In genomic region chr7:107119376-107120100, GRCh38 we compare ENCODE assay signal across 14 cellular contexts. TPM values are rescaled to one million over a fixed set of nuclear protein-coding genes. Genes with fewer than 3 reads are reported as not detected.
A peak's percentile ranks its signal among the peaks of the same experiment; 100 is the strongest.
DNase-seq lines count a peak whose midpoint lies in the region; ATAC-seq and TF ChIP-seq lines count a peak whose summit lies in the region.
"Had no signal": no experiment of that assay in that cellular context is flagged by ENCODE, and none has a peak within 500 bp of the region (broad histone marks: within the 10 kb centered on the region; RNA-seq: fewer than 3 reads in every experiment).

No MANE protein-coding gene starts in this region.

- TF ChIP-seq CTCF in astrocyte of the spinal cord (IDR thresholded peaks at IDR 0.05; ENCODE audit: low read depth, low read length) (no peak), nephron (IDR thresholded peaks at IDR 0.05; ENCODE audit: unreplicated experiment in 3 of 3) (no peak)

- no peak for ATAC-seq in natural killer cell treated with Interleukin-12 subunit alpha and Interleukin-12 subunit beta and Interleukin-15 and Interleukin-18, amount 100 ng/mL, for 72 hours
- ATAC-seq: GM23338 had no signal

- no peak overlapping the region for H3K4me3 Mint-ChIP-seq in nephron
- no peak overlapping the region for H3K4me3 Mint-ChIP-seq in natural killer cell treated with Interleukin-12 subunit alpha and Interleukin-12 subunit beta and Interleukin-15 and Interleukin-18, amount 100 ng/mL, for 72 hours
- H3K4me3 Mint-ChIP-seq: GM23338, IgD-negative memory B cell had no signal

- no peaks in the 10 kb centered on the region for H3K27me3 Mint-ChIP-seq in nephron (ENCODE audit: low read depth)
- H3K27me3 Mint-ChIP-seq in natural killer cell treated with Interleukin-12 subunit alpha and Interleukin-12 subunit beta and Interleukin-15 and Interleukin-18, amount 100 ng/mL, for 72 hours = peaks cover 0 to 5% of the 10 kb centered on the region in 2 donors
- H3K27me3 Mint-ChIP-seq: IgD-negative memory B cell had no signal

- DNase-seq in NCI-H2171 treated with DMSO at 0.1 percent for 48 hours (lab: John Stamatoyannopoulos, UW) (peak; percentile 31), NCI-H2171 (lab: John Stamatoyannopoulos, UW) (no peak), M059J (ENCODE audit: low read depth) (peak; percentile 31), astrocyte of the spinal cord (ENCODE audit: low read depth, low spot score) (peak; percentile 12), RKO (ENCODE audit: low spot score) (no peak)
- no peak for DNase-seq in activated CD4-positive, alpha-beta T cell treated with anti-CD3 and anti-CD28 coated beads for 1 hour
- DNase-seq in natural killer cell treated with Interleukin-12 subunit alpha and Interleukin-12 subunit beta and Interleukin-15 and Interleukin-18, amount 100 ng/mL, for 72 hours (ENCODE audit: low spot score) = no peak
- DNase-seq: GF-D8, NCI-H1092, NCI-H187 treated with DMSO at 0.1 percent for 48 hours, NCI-H526 had no signal

- peaks cover 40% of the 10 kb centered on the region for H3K4me1 Mint-ChIP-seq in nephron
- H3K4me1 Mint-ChIP-seq in natural killer cell treated with Interleukin-12 subunit alpha and Interleukin-12 subunit beta and Interleukin-15 and Interleukin-18, amount 100 ng/mL, for 72 hours (ENCODE audit: low read depth in 2 of 2) = peaks cover 3% of the 10 kb centered on the region in 2 donors
- H3K4me1 Mint-ChIP-seq: IgD-negative memory B cell had no signal

- no peak overlapping the region for H3K4me3 ChIP-seq in astrocyte of the spinal cord (ENCODE audit: low read depth, low read length)
- H3K4me3 ChIP-seq: GM23338 had no signal

- in situ Hi-C loops in astrocyte of the spinal cord (cut with HindIII; ENCODE audit: low sequenced_read_pairs) = no loop called here

- H3K27ac Mint-ChIP-seq in nephron = peak overlapping the region; percentile 55 to 78 (median 70)
- H3K27ac Mint-ChIP-seq in natural killer cell treated with Interleukin-12 subunit alpha and Interleukin-12 subunit beta and Interleukin-15 and Interleukin-18, amount 100 ng/mL, for 72 hours = no peak overlapping the region
- H3K27ac Mint-ChIP-seq: GM23338, IgD-negative memory B cell had no signal

- no peaks in the 10 kb centered on the region for H3K9me3 Mint-ChIP-seq in nephron
- no peaks in the 10 kb centered on the region for H3K9me3 Mint-ChIP-seq in natural killer cell treated with Interleukin-12 subunit alpha and Interleukin-12 subunit beta and Interleukin-15 and Interleukin-18, amount 100 ng/mL, for 72 hours
- H3K9me3 Mint-ChIP-seq: GM23338, IgD-negative memory B cell had no signal

- no peaks in the 10 kb centered on the region for H3K36me3 Mint-ChIP-seq in nephron (ENCODE audit: low read depth)
- H3K36me3 Mint-ChIP-seq in natural killer cell treated with Interleukin-12 subunit alpha and Interleukin-12 subunit beta and Interleukin-15 and Interleukin-18, amount 100 ng/mL, for 72 hours = no peaks in the 10 kb centered on the region

RNA-seq across cellular contexts. Expression of gene HBP1, which starts 49.3 kb away (rescaled TPM):
- 61.5 and 73.1 TPM in 2 replicates for total RNA-seq in M059J (2014; rRNA removed; shearing (Covaris generic))
- 10 to 100 TPM; 24.3 to 33.7 TPM for total RNA-seq in natural killer cell treated with Interleukin-12 subunit alpha and Interleukin-12 subunit beta and Interleukin-15 and Interleukin-18, amount 100 ng/mL, for 72 hours

Comparison
In these comparisons a context has a peak if more than half of its experiments do, and no peak if none do; other contexts are left out.
1. DNase-seq: peak in NCI-H2171 treated with DMSO at 0.1 percent for 48 hours (single experiment), M059J (single experiment) and astrocyte of the spinal cord (single experiment); none in NCI-H2171 (single experiment), activated CD4-positive, alpha-beta T cell treated with anti-CD3 and anti-CD28 coated beads for 1 hour (single experiment), RKO (single experiment) and natural killer cell treated with Interleukin-12 subunit alpha and Interleukin-12 subunit beta and Interleukin-15 and Interleukin-18, amount 100 ng/mL, for 72 hours (single experiment).
2. H3K27ac Mint-ChIP-seq: peak in nephron (3 of 3); none in natural killer cell treated with Interleukin-12 subunit alpha and Interleukin-12 subunit beta and Interleukin-15 and Interleukin-18, amount 100 ng/mL, for 72 hours (0 of 2).